ENCODE assay signal across 11 cellular contexts in genomic region chr16:19850131-19850817, GRCh38. TPM values are rescaled to one million over a fixed set of nuclear protein-coding genes. Genes with fewer than 3 reads are reported as not detected.
"Had no signal": no experiment of that assay in that cellular context is flagged by ENCODE, and none has a peak within 500 bp of the region (broad histone marks: within the 10 kb centered on the region; RNA-seq: fewer than 3 reads in every experiment).

No MANE protein-coding gene starts in this region.

- DNase-seq: activated CD4-positive, alpha-beta memory T cell treated with anti-CD3 and anti-CD28 coated beads for 36 hours; activated effector memory CD4-positive, alpha-beta T cell treated with anti-CD3 and anti-CD28 coated beads, Interleukin-2, amount 50 U/mL, for 16 hours; activated T-cell treated with anti-CD3 and anti-CD28 coated beads, Interleukin-2, amount 50 U/mL, for 4 hours; amniotic stem cell; foreskin keratinocyte; stimulated activated CD4-positive, alpha-beta T cell treated with anti-CD3 and anti-CD28 coated beads, Interleukin-15, amount 100 ng/mL, for 24 hours; stimulated activated CD4-positive, alpha-beta T cell treated with anti-CD3 and anti-CD28 coated beads, Interleukin-4, amount 100 ng/mL, for 24 hours; stimulated activated naive CD8-positive, alpha-beta T cell treated with anti-CD3 and anti-CD28 coated beads, Interleukin-15, amount 100 ng/mL, for 72 hours; T-helper 9 cell had no signal

- H3K36me3 Mint-ChIP-seq: activated CD4-positive, alpha-beta memory T cell treated with anti-CD3 and anti-CD28 coated beads for 36 hours; activated naive CD4-positive, alpha-beta T cell treated with anti-CD3 and anti-CD28 coated beads, Interleukin-2, amount 50 U/mL, for 72 hours had no signal

- H3K27me3 Mint-ChIP-seq: activated CD4-positive, alpha-beta memory T cell treated with anti-CD3 and anti-CD28 coated beads for 36 hours had no signal

- ATAC-seq: activated naive CD4-positive, alpha-beta T cell treated with anti-CD3 and anti-CD28 coated beads, Interleukin-2, amount 50 U/mL, for 72 hours; activated T-cell treated with anti-CD3 and anti-CD28 coated beads, Interleukin-2, amount 50 U/mL, for 4 hours; foreskin keratinocyte; stimulated activated naive CD8-positive, alpha-beta T cell treated with anti-CD3 and anti-CD28 coated beads, Interleukin-15, amount 100 ng/mL, for 72 hours had no signal

- H3K4me3 Mint-ChIP-seq: activated CD4-positive, alpha-beta memory T cell treated with anti-CD3 and anti-CD28 coated beads for 36 hours; activated T-cell treated with anti-CD3 and anti-CD28 coated beads, Interleukin-2, amount 50 U/mL, for 4 hours; stimulated activated naive CD8-positive, alpha-beta T cell treated with anti-CD3 and anti-CD28 coated beads, Interleukin-15, amount 100 ng/mL, for 72 hours had no signal

- H3K9me3 Mint-ChIP-seq: activated CD4-positive, alpha-beta memory T cell treated with anti-CD3 and anti-CD28 coated beads for 36 hours; activated naive CD4-positive, alpha-beta T cell treated with anti-CD3 and anti-CD28 coated beads, Interleukin-2, amount 50 U/mL, for 72 hours; activated T-cell treated with anti-CD3 and anti-CD28 coated beads, Interleukin-2, amount 50 U/mL, for 4 hours; neural progenitor cell; stimulated activated naive CD8-positive, alpha-beta T cell treated with anti-CD3 and anti-CD28 coated beads, Interleukin-15, amount 100 ng/mL, for 72 hours had no signal

- H3K4me1 Mint-ChIP-seq: stimulated activated naive CD8-positive, alpha-beta T cell treated with anti-CD3 and anti-CD28 coated beads, Interleukin-15, amount 100 ng/mL, for 72 hours had no signal

- H3K27ac Mint-ChIP-seq: activated CD4-positive, alpha-beta memory T cell treated with anti-CD3 and anti-CD28 coated beads for 36 hours; activated naive CD4-positive, alpha-beta T cell treated with anti-CD3 and anti-CD28 coated beads, Interleukin-2, amount 50 U/mL, for 72 hours; stimulated activated naive CD8-positive, alpha-beta T cell treated with anti-CD3 and anti-CD28 coated beads, Interleukin-15, amount 100 ng/mL, for 72 hours had no signal

- H3K27ac ChIP-seq: foreskin keratinocyte, neural progenitor cell had no signal

RNA-seq across cellular contexts. Expression of gene GPRC5B, which starts 34.4 kb away (rescaled TPM):
- total RNA-seq: activated CD4-positive, alpha-beta memory T cell treated with anti-CD3 and anti-CD28 coated beads for 36 hours had no signal
